ENCODE assay signal across 4 cellular contexts in the genomic region with DNA sequence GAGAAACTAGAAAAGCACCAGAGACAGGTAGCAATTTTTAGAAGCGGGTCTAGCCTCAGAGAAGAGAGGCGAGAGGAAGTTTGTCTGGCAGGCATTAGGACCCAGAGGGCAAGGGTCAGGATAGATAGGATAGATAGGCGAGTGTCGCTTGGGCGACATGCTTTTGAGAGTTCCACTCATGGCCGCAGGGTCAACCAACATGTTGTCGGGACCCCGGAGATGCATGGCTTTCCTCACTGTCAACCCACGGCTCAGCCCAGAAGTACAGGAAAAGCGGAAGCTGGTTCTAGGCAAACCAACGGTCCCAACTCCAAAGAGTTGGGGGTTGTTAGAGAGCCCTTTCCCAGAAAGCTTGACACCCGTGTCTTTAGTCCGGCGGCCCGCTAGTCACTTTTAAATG. TPM values are rescaled to one million over a fixed set of nuclear protein-coding genes. Genes with fewer than 3 reads are reported as not detected.
"Had no signal": no experiment of that assay in that cellular context is flagged by ENCODE, and none has a peak within 500 bp of the region (broad histone marks: within the 10 kb centered on the region; RNA-seq: fewer than 3 reads in every experiment).

No MANE protein-coding gene starts in this region.

RNA-seq across cellular contexts. Expression of gene TNN, which starts 38.9 kb away (rescaled TPM):
- total RNA-seq: HepG2, HT-29, IMR-90 had no signal
- polyA plus RNA-seq: HepG2, IgD-negative memory B cell, IMR-90 had no signal
